Comparison of ENCODE assay signal across 1 cellular context in genomic region chr22:22157500-22157822, GRCh38.
TF ChIP-seq lines count a peak whose summit lies in the region.

No MANE protein-coding gene starts in this region.

TF ChIP-seq in HCT116, 20 proteins besides CTCF, POLR2A, EP300 and RAD21:
- TF ChIP-seq ZFX (IDR thresholded peaks at IDR 0.05) = no peak
- TF ChIP-seq ELF1 (IDR thresholded peaks at IDR 0.05; ENCODE audit: borderline replicate concordance, low read depth) = no peak
- no peak for TF ChIP-seq CEBPB (IDR thresholded peaks at IDR 0.05; ENCODE audit: low read depth)
- no peak for TF ChIP-seq EGR1 (IDR thresholded peaks at IDR 0.05; ENCODE audit: low read depth)
- TF ChIP-seq YY1 (IDR thresholded peaks at IDR 0.05; ENCODE audit: extremely low read depth, insufficient replicate concordance, low read depth, low read length) = no peak
- TF ChIP-seq TCF7L2 (IDR thresholded peaks at IDR 0.05; ENCODE audit: borderline replicate concordance, extremely low read depth, insufficient read depth, insufficient read length) = no peak
- TF ChIP-seq ZNF274 (IDR thresholded peaks at IDR 0.05; ENCODE audit: low read depth, low read length) = no peak
- TF ChIP-seq SP1 (IDR thresholded peaks at IDR 0.05; ENCODE audit: low read depth) = no peak
- no peak for TF ChIP-seq CBX3 (IDR thresholded peaks at IDR 0.05; ENCODE audit: low read depth)
- TF ChIP-seq, protein P1, sequence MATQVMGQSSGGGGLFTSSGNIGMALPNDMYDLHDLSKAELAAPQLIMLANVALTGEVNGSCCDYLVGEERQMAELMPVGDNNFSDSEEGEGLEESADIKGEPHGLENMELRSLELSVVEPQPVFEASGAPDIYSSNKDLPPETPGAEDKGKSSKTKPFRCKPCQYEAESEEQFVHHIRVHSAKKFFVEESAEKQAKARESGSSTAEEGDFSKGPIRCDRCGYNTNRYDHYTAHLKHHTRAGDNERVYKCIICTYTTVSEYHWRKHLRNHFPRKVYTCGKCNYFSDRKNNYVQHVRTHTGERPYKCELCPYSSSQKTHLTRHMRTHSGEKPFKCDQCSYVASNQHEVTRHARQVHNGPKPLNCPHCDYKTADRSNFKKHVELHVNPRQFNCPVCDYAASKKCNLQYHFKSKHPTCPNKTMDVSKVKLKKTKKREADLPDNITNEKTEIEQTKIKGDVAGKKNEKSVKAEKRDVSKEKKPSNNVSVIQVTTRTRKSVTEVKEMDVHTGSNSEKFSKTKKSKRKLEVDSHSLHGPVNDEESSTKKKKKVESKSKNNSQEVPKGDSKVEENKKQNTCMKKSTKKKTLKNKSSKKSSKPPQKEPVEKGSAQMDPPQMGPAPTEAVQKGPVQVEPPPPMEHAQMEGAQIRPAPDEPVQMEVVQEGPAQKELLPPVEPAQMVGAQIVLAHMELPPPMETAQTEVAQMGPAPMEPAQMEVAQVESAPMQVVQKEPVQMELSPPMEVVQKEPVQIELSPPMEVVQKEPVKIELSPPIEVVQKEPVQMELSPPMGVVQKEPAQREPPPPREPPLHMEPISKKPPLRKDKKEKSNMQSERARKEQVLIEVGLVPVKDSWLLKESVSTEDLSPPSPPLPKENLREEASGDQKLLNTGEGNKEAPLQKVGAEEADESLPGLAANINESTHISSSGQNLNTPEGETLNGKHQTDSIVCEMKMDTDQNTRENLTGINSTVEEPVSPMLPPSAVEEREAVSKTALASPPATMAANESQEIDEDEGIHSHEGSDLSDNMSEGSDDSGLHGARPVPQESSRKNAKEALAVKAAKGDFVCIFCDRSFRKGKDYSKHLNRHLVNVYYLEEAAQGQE (IDR thresholded peaks at IDR 0.05; ENCODE audit: low read depth) = no peak
- TF ChIP-seq SIN3A (IDR thresholded peaks at IDR 0.05; ENCODE audit: low read depth) = no peak
- TF ChIP-seq EZH2 (IDR thresholded peaks at IDR 0.05) = no peak
- TF ChIP-seq, protein P2, sequence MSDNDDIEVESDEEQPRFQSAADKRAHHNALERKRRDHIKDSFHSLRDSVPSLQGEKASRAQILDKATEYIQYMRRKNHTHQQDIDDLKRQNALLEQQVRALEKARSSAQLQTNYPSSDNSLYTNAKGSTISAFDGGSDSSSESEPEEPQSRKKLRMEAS (IDR thresholded peaks at IDR 0.05) = no peak
- TF ChIP-seq POLR2AphosphoS5 (IDR thresholded peaks at IDR 0.05; ENCODE audit: low read depth, low read length) = no peak
- TF ChIP-seq ZBTB33 (IDR thresholded peaks at IDR 0.05; ENCODE audit: extremely low read depth, insufficient replicate concordance, low read length) = no peak
- no peak for TF ChIP-seq EZH2phosphoT487 (IDR thresholded peaks at IDR 0.05; ENCODE audit: borderline replicate concordance)
- no peak for TF ChIP-seq FOSL1 (IDR thresholded peaks at IDR 0.05; ENCODE audit: low read depth)
- no peak for TF ChIP-seq JUND (IDR thresholded peaks at IDR 0.05)
- TF ChIP-seq SRF (IDR thresholded peaks at IDR 0.05; ENCODE audit: low read depth) = no peak
- TF ChIP-seq, protein P3, sequence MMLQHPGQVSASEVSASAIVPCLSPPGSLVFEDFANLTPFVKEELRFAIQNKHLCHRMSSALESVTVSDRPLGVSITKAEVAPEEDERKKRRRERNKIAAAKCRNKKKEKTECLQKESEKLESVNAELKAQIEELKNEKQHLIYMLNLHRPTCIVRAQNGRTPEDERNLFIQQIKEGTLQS (IDR thresholded peaks at IDR 0.05) = no peak
